In the genomic region with DNA sequence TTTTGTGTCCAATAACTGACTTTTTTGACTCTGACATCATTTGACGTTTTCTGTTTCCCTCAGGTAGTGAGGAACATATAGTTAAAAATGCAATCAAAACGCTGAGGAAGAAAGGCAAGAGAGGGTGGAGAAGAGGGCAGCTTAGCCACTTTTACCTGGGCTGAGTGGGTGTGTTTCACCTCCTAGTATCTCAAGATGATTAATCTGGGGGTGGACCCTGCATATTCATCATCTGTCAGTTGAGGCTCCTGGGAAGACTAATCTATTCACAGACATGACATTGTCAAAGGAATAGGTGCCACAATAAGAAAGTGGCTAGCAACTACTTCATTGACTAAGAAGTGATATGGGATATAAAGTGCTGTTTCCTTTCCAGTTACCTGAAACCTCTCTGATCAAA, we compare ENCODE assay signal across 19 cellular contexts.
DNase-seq lines count a peak whose midpoint lies in the region; ATAC-seq and TF ChIP-seq lines count a peak whose summit lies in the region.
"Had no signal": no experiment of that assay in that cellular context is flagged by ENCODE, and none has a peak within 500 bp of the region (broad histone marks: within the 10 kb centered on the region; RNA-seq: fewer than 3 reads in every experiment).

No MANE protein-coding gene starts in this region.

- H3K36me3 ChIP-seq in BLaER1, result no peaks in the 10 kb centered on the region
- H3K36me3 ChIP-seq in OCI-LY7 (ENCODE audit: insufficient read depth, low read length), result no peaks in the 10 kb centered on the region
- H3K36me3 ChIP-seq in lower lobe of right lung, result no peaks in the 10 kb centered on the region
- H3K36me3 ChIP-seq: HAP-1 had no signal

- no peaks in the 10 kb centered on the region for H3K36me3 Mint-ChIP-seq in activated CD8-positive, alpha-beta T cell treated with anti-CD3 and anti-CD28 coated beads for 36 hours (ENCODE audit: low read depth)
- H3K36me3 Mint-ChIP-seq: CD8-positive, alpha-beta T cell had no signal

- CTCF ChIA-PET in OCI-LY7 (lab: Charles Lee; ENCODE audit: unreplicated experiment), result no interaction called here
- CTCF ChIA-PET in activated CD8-positive, alpha-beta T cell treated with anti-CD3 and anti-CD28 coated beads for 36 hours (lab: Charles Lee), result no interaction called here

- H4K20me1 ChIP-seq in BLaER1 (no peaks in the 10 kb centered on the region), OCI-LY7 (ENCODE audit: insufficient read depth, low read length) (no peaks in the 10 kb centered on the region)

- intact Hi-C loops in OCI-LY7 (cut with micrococcal nuclease; ENCODE audit: unreplicated experiment), result no loop called here
- intact Hi-C loops in head of caudate nucleus (cut with DNase I), result no loop called here
- intact Hi-C loops in lower lobe of right lung (cut with DNase I), result no loop called here
- intact Hi-C loops in activated CD8-positive, alpha-beta T cell treated with anti-CD3 and anti-CD28 coated beads for 36 hours (cut with micrococcal nuclease), result no loop called here

- no peak overlapping the region for H3K9ac ChIP-seq in BLaER1

- H3K9me2 ChIP-seq in OCI-LY7 (ENCODE audit: insufficient read depth, low read length), result no peaks in the 10 kb centered on the region

- no peaks in the 10 kb centered on the region for H3K27me3 Mint-ChIP-seq in activated CD8-positive, alpha-beta T cell treated with anti-CD3 and anti-CD28 coated beads for 36 hours
- H3K27me3 Mint-ChIP-seq: B cell had no signal

- H3K4me2 ChIP-seq in BLaER1 (peak overlapping the region; percentile 64), OCI-LY7 (ENCODE audit: low read length) (0 out of 2 replicates have a peak overlapping the region, but pooled peaks have one; percentile 14)

- peaks cover 21% of the 10 kb centered on the region for H3K4me1 ChIP-seq in BLaER1
- H3K4me1 ChIP-seq in OCI-LY7 (ENCODE audit: insufficient read depth, low read length, poor library complexity, severe bottlenecking), result peaks cover 15% of the 10 kb centered on the region
- no peaks in the 10 kb centered on the region for H3K4me1 ChIP-seq in lower lobe of right lung
- H3K4me1 ChIP-seq: HAP-1 had no signal

- TF ChIP-seq CTCF in OCI-LY7 (conservative IDR thresholded peaks at IDR 0.05; ENCODE audit: low read length), result no peak
- TF ChIP-seq CTCF in lower lobe of right lung (IDR thresholded peaks at IDR 0.05), result no peak
- TF ChIP-seq CTCF in activated CD8-positive, alpha-beta T cell treated with anti-CD3 and anti-CD28 coated beads for 36 hours (IDR thresholded peaks at IDR 0.05), result no peak

- no peaks in the 10 kb centered on the region for H3K4me1 Mint-ChIP-seq in activated CD8-positive, alpha-beta T cell treated with anti-CD3 and anti-CD28 coated beads for 36 hours (ENCODE audit: low read depth)
- H3K4me1 Mint-ChIP-seq: B cell had no signal

- ATAC-seq in GM18511 (IDR thresholded peaks at IDR 0.05; ENCODE audit: unreplicated experiment), result peak; percentile 12
- no peak for ATAC-seq in GM19328 (IDR thresholded peaks at IDR 0.05; ENCODE audit: unreplicated experiment)
- no peak for ATAC-seq in lower lobe of right lung
- no peak for ATAC-seq in activated CD8-positive, alpha-beta T cell treated with anti-CD3 and anti-CD28 coated beads for 36 hours
- ATAC-seq: CD8-positive, alpha-beta T cell had no signal

- no peak overlapping the region for H2AFZ ChIP-seq in OCI-LY7 (ENCODE audit: low read length)

- no peak overlapping the region for H3K27ac ChIP-seq in BLaER1
- H3K27ac ChIP-seq in OCI-LY7 (ENCODE audit: low read depth, low read length, poor library complexity, severe bottlenecking), result no peak overlapping the region
- no peak overlapping the region for H3K27ac ChIP-seq in lower lobe of right lung
- H3K27ac ChIP-seq: 22Rv1 had no signal

- H3K4me3 ChIP-seq in BLaER1 (no peak overlapping the region), OCI-LY7 (ENCODE audit: low read depth, low read length, poor library complexity, severe bottlenecking) (no peak overlapping the region), lower lobe of right lung (no peak overlapping the region)
- H3K4me3 ChIP-seq: GM12878, HAP-1 had no signal

- DNase-seq in OCI-LY7 (ENCODE audit: low spot score) (no peak), head of caudate nucleus (peak in 27 of 42 donors; percentile 4 to 87 (median 48)), lower lobe of right lung (no peak)
- no peak for DNase-seq in activated CD8-positive, alpha-beta T cell treated with anti-CD3 and anti-CD28 coated beads for 36 hours
- DNase-seq in effector CD4-positive, alpha-beta T cell, result no peak
- DNase-seq: C1 segment of cervical spinal cord; CD8-positive, alpha-beta T cell; DMS 273 treated with DMSO at 0.1 percent for 48 hours; EL; GDM1; GOT3; HFFc6 had no signal

- POLR2A ChIA-PET in OCI-LY7 (lab: Charles Lee), result interaction anchor here (0.9 to 1.2 kb wide), 2 partner anchors 8 to 14 kb away, joined by 3 read pairs; no protein-coding TSS in a partner anchor
- POLR2A ChIA-PET in activated CD8-positive, alpha-beta T cell treated with anti-CD3 and anti-CD28 coated beads for 36 hours (lab: Charles Lee), result no interaction called here

- no peak overlapping the region for H3K27ac Mint-ChIP-seq in activated CD8-positive, alpha-beta T cell treated with anti-CD3 and anti-CD28 coated beads for 36 hours
- H3K27ac Mint-ChIP-seq: B cell; CD8-positive, alpha-beta T cell; HFFc6 had no signal

- H3K4me3 Mint-ChIP-seq in activated CD8-positive, alpha-beta T cell treated with anti-CD3 and anti-CD28 coated beads for 36 hours, result no peak overlapping the region
- H3K4me3 Mint-ChIP-seq: B cell; CD8-positive, alpha-beta T cell; HFFc6 had no signal

- peaks cover 4% of the 10 kb centered on the region for H3K9me3 Mint-ChIP-seq in activated CD8-positive, alpha-beta T cell treated with anti-CD3 and anti-CD28 coated beads for 36 hours

- BruUV-seq in OCI-LY7 (replicated peaks; lab: Mats Ljungman, UMichigan), result no TSS peak

- H3K9me3 ChIP-seq in BLaER1 (no peaks in the 10 kb centered on the region), OCI-LY7 (ENCODE audit: low read length) (no peaks in the 10 kb centered on the region), lower lobe of right lung (no peaks in the 10 kb centered on the region)
- H3K9me3 ChIP-seq: HAP-1 had no signal

- H3K27me3 ChIP-seq in BLaER1 (no peaks in the 10 kb centered on the region), lower lobe of right lung (ENCODE audit: low read depth) (no peaks in the 10 kb centered on the region)

- H3K79me2 ChIP-seq in OCI-LY7 (ENCODE audit: insufficient read depth, low read depth, low read length), result no peaks in the 10 kb centered on the region

Comparison
In these comparisons a context has a peak if more than half of its experiments do, and no peak if none do; other contexts are left out.
1. DNase-seq: peak in head of caudate nucleus (27 of 42); none in OCI-LY7 (single experiment), lower lobe of right lung (single experiment), activated CD8-positive, alpha-beta T cell treated with anti-CD3 and anti-CD28 coated beads for 36 hours (single experiment) and effector CD4-positive, alpha-beta T cell (single experiment).